In genomic region chr10:86861351-86861750, GRCh38 we compare ENCODE assay signal across 1 cellular context.
A peak's percentile ranks its signal among the peaks of the same experiment; 100 is the strongest.
TF ChIP-seq lines count a peak whose summit lies in the region.

No MANE protein-coding gene starts in this region.

TF ChIP-seq in HepG2, 621 proteins besides CTCF, POLR2A, EP300 and RAD21 (continued from another document and continues in another):
- TF ChIP-seq ZBTB40 (IDR thresholded peaks at IDR 0.05) = no peak
- no peak for TF ChIP-seq ZBTB40 (CRISPR knock-in tag; IDR thresholded peaks at IDR 0.05)
- TF ChIP-seq BHLHE40 (IDR thresholded peaks at IDR 0.05; ENCODE audit: low read length) = no peak
- peak; percentile 43; the same call in 1 of the 2 replicates for TF ChIP-seq HMG20A (CRISPR knock-in tag; IDR thresholded peaks at IDR 0.05; ENCODE audit: borderline replicate concordance)
- TF ChIP-seq, protein P1, sequence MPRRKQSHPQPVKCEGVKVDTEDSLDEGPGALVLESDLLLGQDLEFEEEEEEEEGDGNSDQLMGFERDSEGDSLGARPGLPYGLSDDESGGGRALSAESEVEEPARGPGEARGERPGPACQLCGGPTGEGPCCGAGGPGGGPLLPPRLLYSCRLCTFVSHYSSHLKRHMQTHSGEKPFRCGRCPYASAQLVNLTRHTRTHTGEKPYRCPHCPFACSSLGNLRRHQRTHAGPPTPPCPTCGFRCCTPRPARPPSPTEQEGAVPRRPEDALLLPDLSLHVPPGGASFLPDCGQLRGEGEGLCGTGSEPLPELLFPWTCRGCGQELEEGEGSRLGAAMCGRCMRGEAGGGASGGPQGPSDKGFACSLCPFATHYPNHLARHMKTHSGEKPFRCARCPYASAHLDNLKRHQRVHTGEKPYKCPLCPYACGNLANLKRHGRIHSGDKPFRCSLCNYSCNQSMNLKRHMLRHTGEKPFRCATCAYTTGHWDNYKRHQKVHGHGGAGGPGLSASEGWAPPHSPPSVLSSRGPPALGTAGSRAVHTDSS (CRISPR knock-in tag; conservative IDR thresholded peaks at IDR 0.05) = no peak
- TF ChIP-seq, protein P2, sequence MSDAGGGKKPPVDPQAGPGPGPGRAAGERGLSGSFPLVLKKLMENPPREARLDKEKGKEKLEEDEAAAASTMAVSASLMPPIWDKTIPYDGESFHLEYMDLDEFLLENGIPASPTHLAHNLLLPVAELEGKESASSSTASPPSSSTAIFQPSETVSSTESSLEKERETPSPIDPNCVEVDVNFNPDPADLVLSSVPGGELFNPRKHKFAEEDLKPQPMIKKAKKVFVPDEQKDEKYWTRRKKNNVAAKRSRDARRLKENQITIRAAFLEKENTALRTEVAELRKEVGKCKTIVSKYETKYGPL (CRISPR knock-in tag; IDR thresholded peaks at IDR 0.05) = no peak
- TF ChIP-seq MYNN (CRISPR knock-in tag; IDR thresholded peaks at IDR 0.05; ENCODE audit: low read depth) = no peak
- no peak for TF ChIP-seq TRIM24 (CRISPR knock-in tag; IDR thresholded peaks at IDR 0.05)
- peak; percentile 47; the same call in 1 of the 2 replicates for TF ChIP-seq FOXA3 (CRISPR knock-in tag; IDR thresholded peaks at IDR 0.05)
- no peak for TF ChIP-seq TMF1 (CRISPR knock-in tag; IDR thresholded peaks at IDR 0.05; ENCODE audit: low read depth)
- no peak for TF ChIP-seq BCL3 (CRISPR knock-in tag; IDR thresholded peaks at IDR 0.05)
- TF ChIP-seq, protein P3, sequence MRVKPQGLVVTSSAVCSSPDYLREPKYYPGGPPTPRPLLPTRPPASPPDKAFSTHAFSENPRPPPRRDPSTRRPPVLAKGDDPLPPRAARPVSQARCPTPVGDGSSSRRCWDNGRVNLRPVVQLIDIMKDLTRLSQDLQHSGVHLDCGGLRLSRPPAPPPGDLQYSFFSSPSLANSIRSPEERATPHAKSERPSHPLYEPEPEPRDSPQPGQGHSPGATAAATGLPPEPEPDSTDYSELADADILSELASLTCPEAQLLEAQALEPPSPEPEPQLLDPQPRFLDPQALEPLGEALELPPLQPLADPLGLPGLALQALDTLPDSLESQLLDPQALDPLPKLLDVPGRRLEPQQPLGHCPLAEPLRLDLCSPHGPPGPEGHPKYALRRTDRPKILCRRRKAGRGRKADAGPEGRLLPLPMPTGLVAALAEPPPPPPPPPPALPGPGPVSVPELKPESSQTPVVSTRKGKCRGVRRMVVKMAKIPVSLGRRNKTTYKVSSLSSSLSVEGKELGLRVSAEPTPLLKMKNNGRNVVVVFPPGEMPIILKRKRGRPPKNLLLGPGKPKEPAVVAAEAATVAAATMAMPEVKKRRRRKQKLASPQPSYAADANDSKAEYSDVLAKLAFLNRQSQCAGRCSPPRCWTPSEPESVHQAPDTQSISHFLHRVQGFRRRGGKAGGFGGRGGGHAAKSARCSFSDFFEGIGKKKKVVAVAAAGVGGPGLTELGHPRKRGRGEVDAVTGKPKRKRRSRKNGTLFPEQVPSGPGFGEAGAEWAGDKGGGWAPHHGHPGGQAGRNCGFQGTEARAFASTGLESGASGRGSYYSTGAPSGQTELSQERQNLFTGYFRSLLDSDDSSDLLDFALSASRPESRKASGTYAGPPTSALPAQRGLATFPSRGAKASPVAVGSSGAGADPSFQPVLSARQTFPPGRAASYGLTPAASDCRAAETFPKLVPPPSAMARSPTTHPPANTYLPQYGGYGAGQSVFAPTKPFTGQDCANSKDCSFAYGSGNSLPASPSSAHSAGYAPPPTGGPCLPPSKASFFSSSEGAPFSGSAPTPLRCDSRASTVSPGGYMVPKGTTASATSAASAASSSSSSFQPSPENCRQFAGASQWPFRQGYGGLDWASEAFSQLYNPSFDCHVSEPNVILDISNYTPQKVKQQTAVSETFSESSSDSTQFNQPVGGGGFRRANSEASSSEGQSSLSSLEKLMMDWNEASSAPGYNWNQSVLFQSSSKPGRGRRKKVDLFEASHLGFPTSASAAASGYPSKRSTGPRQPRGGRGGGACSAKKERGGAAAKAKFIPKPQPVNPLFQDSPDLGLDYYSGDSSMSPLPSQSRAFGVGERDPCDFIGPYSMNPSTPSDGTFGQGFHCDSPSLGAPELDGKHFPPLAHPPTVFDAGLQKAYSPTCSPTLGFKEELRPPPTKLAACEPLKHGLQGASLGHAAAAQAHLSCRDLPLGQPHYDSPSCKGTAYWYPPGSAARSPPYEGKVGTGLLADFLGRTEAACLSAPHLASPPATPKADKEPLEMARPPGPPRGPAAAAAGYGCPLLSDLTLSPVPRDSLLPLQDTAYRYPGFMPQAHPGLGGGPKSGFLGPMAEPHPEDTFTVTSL (CRISPR knock-in tag; IDR thresholded peaks at IDR 0.05; ENCODE audit: borderline replicate concordance) = peak; percentile 38; the same call in 1 of the 2 replicates
- TF ChIP-seq ZEB1 (IDR thresholded peaks at IDR 0.05; ENCODE audit: insufficient replicate concordance, low read depth) = no peak
- TF ChIP-seq TAF15 (IDR thresholded peaks at IDR 0.05; ENCODE audit: low read depth, low read length, poor library complexity, severe bottlenecking) = no peak
- no peak for TF ChIP-seq ZNF691 (CRISPR knock-in tag; IDR thresholded peaks at IDR 0.05; ENCODE audit: borderline replicate concordance, low read depth)
- TF ChIP-seq REXO4 (CRISPR knock-in tag; IDR thresholded peaks at IDR 0.05; ENCODE audit: borderline replicate concordance) = no peak
- no peak for TF ChIP-seq ZNF549 (CRISPR knock-in tag; IDR thresholded peaks at IDR 0.05)
- TF ChIP-seq KDM5B (CRISPR knock-in tag; IDR thresholded peaks at IDR 0.05; ENCODE audit: borderline replicate concordance) = no peak
- TF ChIP-seq BATF2 (CRISPR knock-in tag; IDR thresholded peaks at IDR 0.05) = no peak
- TF ChIP-seq, protein P4, sequence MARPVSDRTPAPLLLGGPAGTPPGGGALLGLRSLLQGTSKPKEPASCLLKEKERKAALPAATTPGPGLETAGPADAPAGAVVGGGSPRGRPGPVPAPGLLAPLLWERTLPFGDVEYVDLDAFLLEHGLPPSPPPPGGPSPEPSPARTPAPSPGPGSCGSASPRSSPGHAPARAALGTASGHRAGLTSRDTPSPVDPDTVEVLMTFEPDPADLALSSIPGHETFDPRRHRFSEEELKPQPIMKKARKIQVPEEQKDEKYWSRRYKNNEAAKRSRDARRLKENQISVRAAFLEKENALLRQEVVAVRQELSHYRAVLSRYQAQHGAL (CRISPR knock-in tag; IDR thresholded peaks at IDR 0.05; ENCODE audit: not compliant biosample characterization) = no peak
- TF ChIP-seq ZBTB4 (CRISPR knock-in tag; IDR thresholded peaks at IDR 0.05; ENCODE audit: borderline replicate concordance) = no peak
- peak; percentile 50; the same call in 1 of the 2 replicates for TF ChIP-seq SP5 (CRISPR knock-in tag; IDR thresholded peaks at IDR 0.05; ENCODE audit: borderline replicate concordance, low read depth)
- TF ChIP-seq SIX1 (CRISPR knock-in tag; IDR thresholded peaks at IDR 0.05; ENCODE audit: borderline replicate concordance) = no peak
- no peak for TF ChIP-seq ZNF12 (CRISPR knock-in tag; IDR thresholded peaks at IDR 0.05)
- TF ChIP-seq IRF2 (CRISPR knock-in tag; IDR thresholded peaks at IDR 0.05) = no peak
- no peak for TF ChIP-seq CBX1 (IDR thresholded peaks at IDR 0.05; ENCODE audit: low read depth)
- TF ChIP-seq ELF1 (CRISPR knock-in tag; IDR thresholded peaks at IDR 0.05) = no peak
- TF ChIP-seq, protein P5, sequence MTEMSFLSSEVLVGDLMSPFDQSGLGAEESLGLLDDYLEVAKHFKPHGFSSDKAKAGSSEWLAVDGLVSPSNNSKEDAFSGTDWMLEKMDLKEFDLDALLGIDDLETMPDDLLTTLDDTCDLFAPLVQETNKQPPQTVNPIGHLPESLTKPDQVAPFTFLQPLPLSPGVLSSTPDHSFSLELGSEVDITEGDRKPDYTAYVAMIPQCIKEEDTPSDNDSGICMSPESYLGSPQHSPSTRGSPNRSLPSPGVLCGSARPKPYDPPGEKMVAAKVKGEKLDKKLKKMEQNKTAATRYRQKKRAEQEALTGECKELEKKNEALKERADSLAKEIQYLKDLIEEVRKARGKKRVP (CRISPR knock-in tag; IDR thresholded peaks at IDR 0.05) = no peak
